Comparison of ENCODE assay signal across 1 cellular context in genomic region chr12:63843613-63844390, GRCh38.
TF ChIP-seq lines count a peak whose summit lies in the region.

No MANE protein-coding gene starts in this region.

TF ChIP-seq in K562, 482 proteins besides CTCF, POLR2A, EP300 and RAD21 (continued from another document and continues in another):
- TF ChIP-seq ID3 (CRISPR knock-in tag; IDR thresholded peaks at IDR 0.05) = no peak
- 0 out of 2 replicates have a peak, but pooled peaks have one; percentile 26 for TF ChIP-seq ID3 (tag; IDR thresholded peaks at IDR 0.05)
- TF ChIP-seq ZNF282 (CRISPR knock-in tag; IDR thresholded peaks at IDR 0.05) = peak; percentile 51; the same call in 1 of the 2 replicates
- 0 out of 2 replicates have a peak, but pooled peaks have one; percentile 40 for TF ChIP-seq HNRNPL (IDR thresholded peaks at IDR 0.05; ENCODE audit: low read depth, low read length)
- no peak for TF ChIP-seq NCOA2 (IDR thresholded peaks at IDR 0.05; ENCODE audit: partially characterized antibody in 2 of 2)
- TF ChIP-seq SRSF3 (IDR thresholded peaks at IDR 0.05; ENCODE audit: insufficient read depth, low read length) = no peak
- TF ChIP-seq NUFIP1 (IDR thresholded peaks at IDR 0.05; ENCODE audit: partially characterized antibody) = no peak
- no peak for TF ChIP-seq ZNF384 (IDR thresholded peaks at IDR 0.05; ENCODE audit: low read depth, low read length)
- TF ChIP-seq CREBBP (IDR thresholded peaks at IDR 0.05; ENCODE audit: low read depth, low read length) = no peak
- TF ChIP-seq YY1 (IDR thresholded peaks at IDR 0.05; ENCODE audit: borderline replicate concordance in 1 of 3, control insufficient read depth in 1 of 3, extremely low read depth in 1 of 3, insufficient read depth in 3 of 3, insufficient read length in 1 of 3, insufficient replicate concordance in 2 of 3, low read depth in 1 of 3, low read length in 2 of 3) = peak in 2 of 3 experiments; percentile 20 to 23
- no peak for TF ChIP-seq BMI1 (IDR thresholded peaks at IDR 0.05; ENCODE audit: low read length)
- TF ChIP-seq ZNF518B (CRISPR knock-in tag; IDR thresholded peaks at IDR 0.05) = no peak
- TF ChIP-seq ZBTB33 (CRISPR knock-in tag; IDR thresholded peaks at IDR 0.05) = 0 out of 2 replicates have a peak, but pooled peaks have one; percentile 9
- TF ChIP-seq MAFG (tag; conservative IDR thresholded peaks at IDR 0.05) = no peak
- no peak for TF ChIP-seq CBX2 (IDR thresholded peaks at IDR 0.05; ENCODE audit: insufficient read depth, low read length, poor library complexity, severe bottlenecking)
- no peak for TF ChIP-seq RAD51 (IDR thresholded peaks at IDR 0.05; ENCODE audit: borderline replicate concordance, low read depth)
- no peak for TF ChIP-seq CLOCK (CRISPR knock-in tag; IDR thresholded peaks at IDR 0.05; ENCODE audit: borderline replicate concordance)
- no peak for TF ChIP-seq KLF13 (tag; IDR thresholded peaks at IDR 0.05; ENCODE audit: borderline replicate concordance, low read depth)
- TF ChIP-seq ZBTB40 (IDR thresholded peaks at IDR 0.05) = no peak
- TF ChIP-seq ZBTB40 (CRISPR knock-in tag; IDR thresholded peaks at IDR 0.05) = no peak
- TF ChIP-seq TEAD4 (IDR thresholded peaks at IDR 0.05; ENCODE audit: low read length) = no peak
- no peak for TF ChIP-seq TEAD4 (CRISPR knock-in tag; IDR thresholded peaks at IDR 0.05; ENCODE audit: borderline replicate concordance)
- no peak for TF ChIP-seq CHCHD3 (CRISPR knock-in tag; IDR thresholded peaks at IDR 0.05)
- no peak for TF ChIP-seq CBX1 (IDR thresholded peaks at IDR 0.05; ENCODE audit: low read depth)
- 0 out of 2 replicates have a peak, but pooled peaks have one; percentile 43 for TF ChIP-seq ARID2 (IDR thresholded peaks at IDR 0.05)
- no peak for TF ChIP-seq ZNF644 (tag; IDR thresholded peaks at IDR 0.05; ENCODE audit: low read depth)
- TF ChIP-seq RBM22 (IDR thresholded peaks at IDR 0.05; ENCODE audit: low read depth, low read length, poor library complexity, severe bottlenecking) = no peak
- 0 out of 2 replicates have a peak, but pooled peaks have one; percentile 27 for TF ChIP-seq SIN3B (IDR thresholded peaks at IDR 0.05; ENCODE audit: low read depth)
- no peak for TF ChIP-seq FOXK1 (CRISPR knock-in tag; IDR thresholded peaks at IDR 0.05; ENCODE audit: borderline replicate concordance)
- TF ChIP-seq MYC (IDR thresholded peaks at IDR 0.05; ENCODE audit: low read depth, low read length) = peak; percentile 80
- no peak for TF ChIP-seq MYC (CRISPR knock-in tag; IDR thresholded peaks at IDR 0.05; ENCODE audit: borderline replicate concordance, low read depth)
- no peak for TF ChIP-seq TCF15 (CRISPR knock-in tag; IDR thresholded peaks at IDR 0.05)
- TF ChIP-seq GATAD2B (IDR thresholded peaks at IDR 0.05; ENCODE audit: borderline replicate concordance) = peak; percentile 24; the same call in 1 of the 2 replicates
- TF ChIP-seq ZNF174 (CRISPR knock-in tag; IDR thresholded peaks at IDR 0.05) = no peak
- TF ChIP-seq LEF1 (IDR thresholded peaks at IDR 0.05) = no peak
- TF ChIP-seq E2F3 (CRISPR knock-in tag; IDR thresholded peaks at IDR 0.05) = no peak
- TF ChIP-seq RHOXF2B (CRISPR knock-in tag; conservative IDR thresholded peaks at IDR 0.05) = no peak
- TF ChIP-seq ZNF586 (CRISPR knock-in tag; conservative IDR thresholded peaks at IDR 0.05) = no peak
- no peak for TF ChIP-seq CREB3 (tag; conservative IDR thresholded peaks at IDR 0.05; ENCODE audit: low read depth)
- TF ChIP-seq NRF1 (conservative IDR thresholded peaks at IDR 0.05 in 1 of 2, IDR thresholded peaks at IDR 0.05 in 1 of 2) = peak; percentile 81 to 83
- TF ChIP-seq ZBTB7A (IDR thresholded peaks at IDR 0.05; ENCODE audit: borderline replicate concordance, control insufficient read depth, low read depth, low read length) = peak; percentile 21; the same call in 1 of the 2 replicates
- TF ChIP-seq ARNT (IDR thresholded peaks at IDR 0.05) = no peak
- TF ChIP-seq SRF (CRISPR knock-in tag; IDR thresholded peaks at IDR 0.05) = peak in 1 of 2 experiments; percentile 87; a peak in 1 of 4 replicates
- TF ChIP-seq ZNF695 (CRISPR knock-in tag; IDR thresholded peaks at IDR 0.05) = no peak
- TF ChIP-seq CREM (IDR thresholded peaks at IDR 0.05; ENCODE audit: low read depth) = peak; percentile 74; the same call in 1 of the 2 replicates
- TF ChIP-seq POLR3G (IDR thresholded peaks at IDR 0.05; ENCODE audit: extremely low read depth, insufficient read length, insufficient replicate concordance) = no peak
